Comparison of ENCODE assay signal across 8 cellular contexts in the genomic region with DNA sequence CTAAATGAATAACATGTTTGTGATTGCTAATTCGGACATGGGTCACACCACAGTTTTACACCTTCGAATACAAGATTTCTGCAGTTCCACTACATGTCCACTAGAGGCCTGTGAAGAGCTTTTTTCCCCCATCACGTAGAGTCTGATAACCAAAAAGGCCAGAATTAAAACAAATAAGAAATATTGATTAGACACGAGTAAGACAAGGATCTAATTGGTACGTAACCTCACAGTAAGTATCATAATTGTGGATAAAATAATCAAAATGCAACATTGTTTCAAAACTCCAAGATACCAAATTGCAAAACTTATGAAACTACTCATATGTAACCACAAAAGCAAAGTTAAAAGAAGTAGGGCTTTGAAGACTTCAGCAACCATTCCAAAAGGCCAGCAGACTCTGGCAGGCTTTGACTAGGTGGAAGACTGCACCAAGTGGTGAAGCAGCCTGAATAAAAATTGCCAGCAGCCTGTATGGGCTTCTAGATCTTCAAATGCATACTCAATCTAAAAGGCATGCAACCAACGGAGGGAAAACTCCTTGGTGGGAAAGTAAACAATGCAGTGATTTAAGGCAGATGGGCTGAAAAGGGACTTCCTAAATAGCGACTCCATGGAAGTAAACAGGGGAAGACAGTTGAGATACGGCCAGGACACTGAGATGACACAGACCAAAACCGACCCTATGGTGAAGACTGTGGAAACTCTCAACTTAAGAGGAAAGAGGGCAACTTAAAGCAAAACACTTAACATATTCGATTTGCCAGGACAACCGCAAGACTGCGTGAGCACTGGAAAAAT. TPM values are rescaled to one million over a fixed set of nuclear protein-coding genes. Genes with fewer than 3 reads are reported as not detected.
DNase-seq lines count a peak whose midpoint lies in the region; ATAC-seq and TF ChIP-seq lines count a peak whose summit lies in the region.

No MANE protein-coding gene starts in this region.

- H3K27ac ChIP-seq in WERI-Rb-1, result no peak overlapping the region

- peak; percentile 57 for TF ChIP-seq CTCF in WERI-Rb-1 (IDR thresholded peaks at IDR 0.05; ENCODE audit: low read depth, low read length)

- H3K27ac Mint-ChIP-seq in activated T-helper 2 cell treated with anti-CD3 and anti-CD28 coated beads, Interferon-gamma antibody, Interleukin-2, Interleukin-4, amounts not matched to agents 10 μg/mL and 5 μg/mL and 100 μg/mL, durations not matched to agents 14 hours and 24 hours and 36 hours, result no peak overlapping the region

- H3K36me3 Mint-ChIP-seq in activated T-helper 2 cell treated with anti-CD3 and anti-CD28 coated beads, Interferon-gamma antibody, Interleukin-2, Interleukin-4, amounts not matched to agents 10 μg/mL and 5 μg/mL and 100 μg/mL, durations not matched to agents 14 hours and 24 hours and 36 hours (ENCODE audit: low read depth), result no peaks in the 10 kb centered on the region

- intact Hi-C loops in activated T-helper 2 cell treated with anti-CD3 and anti-CD28 coated beads, Interferon-gamma antibody, Interleukin-2, Interleukin-4, amounts not matched to agents 10 μg/mL and 5 μg/mL and 100 μg/mL, durations not matched to agents 14 hours and 24 hours and 36 hours (cut with micrococcal nuclease), result loop anchor here (1.0 kb wide), 2 partner anchors 313 to 494 kb away; no protein-coding TSS in a partner anchor

- DNase-seq in NCI-H2171 treated with DMSO at 0.1 percent for 48 hours (lab: John Stamatoyannopoulos, UW), result peak; percentile 27
- DNase-seq in NCI-H2171 (lab: John Stamatoyannopoulos, UW), result no peak
- peak in 2 of 3 experiments; percentile 50 to 58 for DNase-seq in NCI-H1417 (lab: John Stamatoyannopoulos, UW)
- DNase-seq in WERI-Rb-1, result no peak
- DNase-seq in glomerular visceral epithelial cell (ENCODE audit: extremely low spot score), result peak; percentile 57
- peak; percentile 58 for DNase-seq in putamen (ENCODE audit: low spot score)
- no peak for DNase-seq in activated T-helper 2 cell treated with anti-CD3 and anti-CD28 coated beads, Interferon-gamma antibody, Interleukin-2, Interleukin-4, amounts not matched to agents 10 μg/mL and 5 μg/mL and 100 μg/mL, durations not matched to agents 14 hours and 24 hours and 36 hours (ENCODE audit: low spot score)

- H3K4me3 ChIP-seq in WERI-Rb-1 (ENCODE audit: low read depth, low read length), result no peak overlapping the region

- H3K4me1 Mint-ChIP-seq in activated T-helper 2 cell treated with anti-CD3 and anti-CD28 coated beads, Interferon-gamma antibody, Interleukin-2, Interleukin-4, amounts not matched to agents 10 μg/mL and 5 μg/mL and 100 μg/mL, durations not matched to agents 14 hours and 24 hours and 36 hours (ENCODE audit: low read depth), result peaks cover 6% of the 10 kb centered on the region

- no peaks in the 10 kb centered on the region for H3K27me3 ChIP-seq in WERI-Rb-1 (ENCODE audit: insufficient read depth, low read depth, severe bottlenecking)

- peak; percentile 71 for ATAC-seq in GM21723 (IDR thresholded peaks at IDR 0.05; ENCODE audit: unreplicated experiment)

- peaks cover 9% of the 10 kb centered on the region for H3K9me3 Mint-ChIP-seq in activated T-helper 2 cell treated with anti-CD3 and anti-CD28 coated beads, Interferon-gamma antibody, Interleukin-2, Interleukin-4, amounts not matched to agents 10 μg/mL and 5 μg/mL and 100 μg/mL, durations not matched to agents 14 hours and 24 hours and 36 hours

- peaks cover 2% of the 10 kb centered on the region for H3K9me3 ChIP-seq in WERI-Rb-1 (ENCODE audit: severe bottlenecking)

- H3K27me3 Mint-ChIP-seq in activated T-helper 2 cell treated with anti-CD3 and anti-CD28 coated beads, Interferon-gamma antibody, Interleukin-2, Interleukin-4, amounts not matched to agents 10 μg/mL and 5 μg/mL and 100 μg/mL, durations not matched to agents 14 hours and 24 hours and 36 hours (ENCODE audit: low read depth), result no peaks in the 10 kb centered on the region

- H3K36me3 ChIP-seq in WERI-Rb-1, result no peaks in the 10 kb centered on the region

- no peak overlapping the region for H3K4me3 Mint-ChIP-seq in activated T-helper 2 cell treated with anti-CD3 and anti-CD28 coated beads, Interferon-gamma antibody, Interleukin-2, Interleukin-4, amounts not matched to agents 10 μg/mL and 5 μg/mL and 100 μg/mL, durations not matched to agents 14 hours and 24 hours and 36 hours (ENCODE audit: low read depth)

RNA-seq across cellular contexts. Expression of a gene that starts 56.7 kb away (rescaled TPM):
- total RNA-seq in activated T-helper 2 cell treated with anti-CD3 and anti-CD28 coated beads, Interferon-gamma antibody, Interleukin-2, Interleukin-4, amounts not matched to agents 10 μg/mL and 5 μg/mL and 100 μg/mL, durations not matched to agents 14 hours and 24 hours and 36 hours, result 1.5 and 2.0 TPM in 2 replicates

Comparison
In these comparisons a context has a peak if more than half of its experiments do, and no peak if none do; other contexts are left out.
1. DNase-seq: peak in NCI-H2171 treated with DMSO at 0.1 percent for 48 hours (single experiment), NCI-H1417 (2 of 3), glomerular visceral epithelial cell (single experiment) and putamen (single experiment); none in NCI-H2171 (single experiment), WERI-Rb-1 (single experiment) and activated T-helper 2 cell treated with anti-CD3 and anti-CD28 coated beads, Interferon-gamma antibody, Interleukin-2, Interleukin-4, amounts not matched to agents 10 μg/mL and 5 μg/mL and 100 μg/mL, durations not matched to agents 14 hours and 24 hours and 36 hours (single experiment).